10 cellular contexts compared by ENCODE assay signal in genomic region chr1:26991310-26992116, GRCh38. TPM values are rescaled to one million over a fixed set of nuclear protein-coding genes. Genes with fewer than 3 reads are reported as not detected.
DNase-seq lines count a peak whose midpoint lies in the region; ATAC-seq and TF ChIP-seq lines count a peak whose summit lies in the region.
"Had no signal": no experiment of that assay in that cellular context is flagged by ENCODE, and none has a peak within 500 bp of the region (broad histone marks: within the 10 kb centered on the region; RNA-seq: fewer than 3 reads in every experiment).

No MANE protein-coding gene starts in this region.

- H3K4me1 ChIP-seq in RWPE2 (ENCODE audit: insufficient read depth, poor library complexity, severe bottlenecking): peaks cover 23% of the 10 kb centered on the region
- peaks cover 43% of the 10 kb centered on the region for H3K4me1 ChIP-seq in hepatocyte (ENCODE audit: insufficient read depth)

- CTCF ChIA-PET in GM10248 (lab: Yijun Ruan, JAX): interaction anchor here (1.2 to 8.4 kb wide), 2 partner anchors 15 to 53 kb away, joined by 3 to 52 read pairs; no protein-coding TSS in a partner anchor
- CTCF ChIA-PET in RWPE1 (lab: Yijun Ruan, JAX): interaction anchor here (0.6 to 0.8 kb wide), 3 partner anchors 9 to 446 kb away, joined by 3 to 6 read pairs (median 3); no protein-coding TSS in a partner anchor

- ATAC-seq in RWPE2 (ENCODE audit: low read depth) (no peak), GM21423 (IDR thresholded peaks at IDR 0.05; ENCODE audit: unreplicated experiment) (no peak), GM18502 (IDR thresholded peaks at IDR 0.05; ENCODE audit: poor library complexity, unreplicated experiment) (no peak)

- H3K9me2 ChIP-seq in hepatocyte (replicated peaks; ENCODE audit: insufficient read depth): no peaks in the 10 kb centered on the region

- H3K4me2 ChIP-seq in hepatocyte: peak overlapping the region; percentile 13

- peaks cover 15% of the 10 kb centered on the region for H3K36me3 ChIP-seq in RWPE2 (ENCODE audit: low read depth)
- H3K36me3 ChIP-seq in hepatocyte (replicated peaks; ENCODE audit: insufficient read depth, low read depth): no peaks in the 10 kb centered on the region

- H3K27me3 ChIP-seq in RWPE2 (ENCODE audit: insufficient read depth, poor library complexity, severe bottlenecking): no peaks in the 10 kb centered on the region
- H3K27me3 ChIP-seq in hepatocyte: no peaks in the 10 kb centered on the region

- H3K4me3 ChIP-seq in RWPE2 (ENCODE audit: severe bottlenecking) (no peak overlapping the region), hepatocyte (no peak overlapping the region)

- peak; percentile 59 for DNase-seq in AG08396 (ENCODE audit: low spot score)
- peak; percentile 56 for DNase-seq in GM10248 (ENCODE audit: extremely low spot score)
- peak; percentile 39 for DNase-seq in RWPE2 (ENCODE audit: low spot score)
- DNase-seq in hepatocyte (ENCODE audit: low spot score): peak; percentile 68
- DNase-seq in NCI-H187 (lab: John Stamatoyannopoulos, UW): no peak
- DNase-seq in RWPE1 (ENCODE audit: low spot score): no peak
- DNase-seq: activated effector memory CD4-positive, alpha-beta T cell treated with anti-CD3 and anti-CD28 coated beads, Interleukin-2, amount 50 U/mL, for 16 hours; NK-92 treated with Interleukin-12 subunit alpha and Interleukin-12 subunit beta, amount 100 ng/mL, for 24 hours had no signal

- no peaks in the 10 kb centered on the region for H3K9me3 ChIP-seq in RWPE2 (ENCODE audit: severe bottlenecking)
- H3K9me3 ChIP-seq in hepatocyte (ENCODE audit: low read depth): no peaks in the 10 kb centered on the region

- POLR2A ChIA-PET in GM10248 (lab: Yijun Ruan, JAX) (no interaction called here), RWPE1 (lab: Yijun Ruan, JAX; ENCODE audit: low non-redundant PET) (no interaction called here)

- no peak overlapping the region for H2AFZ ChIP-seq in hepatocyte

- H3K79me2 ChIP-seq in hepatocyte: peaks cover 22% of the 10 kb centered on the region

- peak overlapping the region; percentile 58 for H3K27ac ChIP-seq in RWPE2 (ENCODE audit: poor library complexity, severe bottlenecking)
- peak overlapping the region; percentile 92 for H3K27ac ChIP-seq in hepatocyte
- no peak overlapping the region for H3K27ac ChIP-seq in RWPE1

- TF ChIP-seq CTCF in GM10248 (IDR thresholded peaks at IDR 0.05; ENCODE audit: control extremely low read depth, extremely low read depth, low read depth, missing control alignments) (peak; percentile 18), RWPE2 (IDR thresholded peaks at IDR 0.05; ENCODE audit: poor library complexity, severe bottlenecking) (no peak), hepatocyte (IDR thresholded peaks at IDR 0.05; ENCODE audit: poor library complexity) (peak; percentile 6), RWPE1 (conservative IDR thresholded peaks at IDR 0.05; ENCODE audit: low read depth) (no peak)

- peaks cover 8% of the 10 kb centered on the region for H4K20me1 ChIP-seq in hepatocyte (ENCODE audit: insufficient read depth, poor library complexity, severe bottlenecking)

- 44% methylated on average over 10 of the region's 10 CpGs for WGBS in hepatocyte (ENCODE audit: low lambda C conversion rate, missing lambda C conversion rate)

RNA-seq across cellular contexts. Expression of gene TRNP1, which starts 2.0 kb away (rescaled TPM):
- 67.4 and 92.5 TPM in 2 replicates for total RNA-seq in hepatocyte
- polyA plus RNA-seq in hepatocyte: 137 and 145 TPM in 2 replicates

RNA-seq across cellular contexts. Expression of gene TENT5B, which starts 21.1 kb away (rescaled TPM):
- 21.0 and 26.0 TPM in 2 replicates for total RNA-seq in hepatocyte
- polyA plus RNA-seq in hepatocyte: 56.0 and 60.7 TPM in 2 replicates

RNA-seq across cellular contexts. Expression of gene KDF1, which starts 31.2 kb away (rescaled TPM):
- total RNA-seq in hepatocyte: 10.5 and 18.1 TPM in 2 replicates
- polyA plus RNA-seq in hepatocyte: 17.2 and 21.9 TPM in 2 replicates

Comparison
In these comparisons a context has a peak if more than half of its experiments do, and no peak if none do; other contexts are left out.
1. DNase-seq: peak in AG08396 (single experiment), GM10248 (single experiment), RWPE2 (single experiment) and hepatocyte (single experiment); none in NCI-H187 (0 of 2) and RWPE1 (single experiment).
2. CTCF ChIP-seq: peak in GM10248 (single experiment) and hepatocyte (single experiment); none in RWPE2 (single experiment) and RWPE1 (single experiment).